Comparison of ENCODE assay signal across 1 cellular context in the genomic region with DNA sequence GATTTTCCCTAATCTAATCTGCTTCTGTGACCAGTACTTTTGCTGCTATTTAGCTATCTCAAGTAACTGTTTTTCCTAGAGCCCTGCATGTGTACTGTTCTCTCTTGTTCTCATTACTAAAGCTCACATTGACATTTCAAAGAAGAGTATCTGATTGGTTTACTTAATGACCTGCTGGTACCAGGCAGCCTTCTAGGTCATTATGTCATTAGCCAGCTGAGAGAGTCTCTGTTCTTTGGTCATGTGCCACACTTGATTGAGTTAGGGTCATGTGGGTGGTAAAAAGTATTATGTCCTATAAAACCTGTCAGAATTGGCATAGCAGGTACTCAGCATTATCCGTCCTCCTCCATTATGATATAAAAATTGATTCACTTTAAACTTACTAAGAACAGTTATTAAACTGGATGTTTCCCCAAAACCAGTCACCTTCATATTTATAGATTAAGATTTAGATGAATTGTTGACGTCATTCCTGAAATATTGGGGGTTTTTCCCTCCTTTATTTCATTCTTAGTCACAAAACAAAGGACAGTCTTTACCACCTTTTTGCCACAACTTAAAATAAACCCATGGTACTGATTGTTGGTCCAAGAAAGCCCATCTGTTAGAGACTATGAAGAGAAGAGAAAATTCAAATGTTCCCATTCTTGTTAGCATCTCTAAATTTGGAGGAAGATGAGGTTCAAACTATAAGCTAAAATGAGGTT.
TF ChIP-seq lines count a peak whose summit lies in the region.

No MANE protein-coding gene starts in this region.

TF ChIP-seq in IMR-90, 13 proteins besides CTCF, POLR2A, EP300 and RAD21:
- TF ChIP-seq RFX5 (IDR thresholded peaks at IDR 0.05; ENCODE audit: low read depth, low read length): no peak
- no peak for TF ChIP-seq ELK1 (IDR thresholded peaks at IDR 0.05; ENCODE audit: borderline replicate concordance, low read depth, low read length)
- TF ChIP-seq MAZ (IDR thresholded peaks at IDR 0.05; ENCODE audit: borderline replicate concordance, low read depth, low read length): no peak
